ENCODE assay signal across 9 cellular contexts in genomic region chr1:17236779-17237601, GRCh38. TPM values are rescaled to one million over a fixed set of nuclear protein-coding genes. Genes with fewer than 3 reads are reported as not detected.
DNase-seq lines count a peak whose midpoint lies in the region; ATAC-seq and TF ChIP-seq lines count a peak whose summit lies in the region.
"Had no signal": no experiment of that assay in that cellular context is flagged by ENCODE, and none has a peak within 500 bp of the region (broad histone marks: within the 10 kb centered on the region; RNA-seq: fewer than 3 reads in every experiment).

No MANE protein-coding gene starts in this region.

- no TSS peak for BruUV-seq in Panc1 (replicated peaks; lab: Mats Ljungman, UMichigan)

- no peaks in the 10 kb centered on the region for H3K27me3 ChIP-seq in Panc1 (ENCODE audit: control insufficient read depth, insufficient read depth, low read length)
- H3K27me3 ChIP-seq in fibroblast of lung (ENCODE audit: control insufficient read depth, insufficient read depth, low read length) = peaks cover 2% of the 10 kb centered on the region

- no peak overlapping the region for H2AFZ ChIP-seq in fibroblast of lung (ENCODE audit: low read length)

- no peaks in the 10 kb centered on the region for H3K36me3 ChIP-seq in Panc1 (ENCODE audit: control insufficient read depth, insufficient read depth, low read length)
- H3K36me3 ChIP-seq in fibroblast of lung (ENCODE audit: control insufficient read depth, insufficient read depth, low read length) = no peaks in the 10 kb centered on the region

- in situ Hi-C loops in Panc1 (cut with HindIII; ENCODE audit: low pct_unique_long_range_greater_than_20kb, low sequenced_read_pairs) = no loop called here

- H4K20me1 ChIP-seq in fibroblast of lung (ENCODE audit: control insufficient read depth, extremely low read depth, insufficient read depth, low read length) = no peaks in the 10 kb centered on the region

- no peaks in the 10 kb centered on the region for H3K4me1 Mint-ChIP-seq in activated T-cell treated with anti-CD3 and anti-CD28 coated beads, Interleukin-2, amount 50 U/mL, for 4 hours (ENCODE audit: low read depth)
- peaks cover 33% of the 10 kb centered on the region for H3K4me1 Mint-ChIP-seq in nephron progenitor cell

- no peaks in the 10 kb centered on the region for H3K36me3 Mint-ChIP-seq in activated T-cell treated with anti-CD3 and anti-CD28 coated beads, Interleukin-2, amount 50 U/mL, for 4 hours (ENCODE audit: insufficient read depth)
- no peaks in the 10 kb centered on the region for H3K36me3 Mint-ChIP-seq in nephron progenitor cell (ENCODE audit: low read depth)

- no peak overlapping the region for H3K4me3 Mint-ChIP-seq in activated T-cell treated with anti-CD3 and anti-CD28 coated beads, Interleukin-2, amount 50 U/mL, for 4 hours
- no peak overlapping the region for H3K4me3 Mint-ChIP-seq in nephron progenitor cell

- intact Hi-C loops in Panc1 (cut with micrococcal nuclease; ENCODE audit: unreplicated experiment) = loop anchor here (1.0 to 10.0 kb wide), 3 partner anchors 112 to 178 kb away; no protein-coding TSS in a partner anchor

- no peaks in the 10 kb centered on the region for H3K27me3 Mint-ChIP-seq in activated T-cell treated with anti-CD3 and anti-CD28 coated beads, Interleukin-2, amount 50 U/mL, for 4 hours (ENCODE audit: low read depth)
- H3K27me3 Mint-ChIP-seq in nephron progenitor cell (ENCODE audit: low read depth, poor library complexity) = peaks cover 58% of the 10 kb centered on the region

- ATAC-seq in Panc1 (peak; percentile 77), GM19397 (IDR thresholded peaks at IDR 0.05; ENCODE audit: unreplicated experiment) (no peak)
- ATAC-seq in activated T-cell treated with anti-CD3 and anti-CD28 coated beads, Interleukin-2, amount 50 U/mL, for 4 hours = peak; percentile 83 to 86
- peak; percentile 68 for ATAC-seq in stimulated activated naive CD8-positive, alpha-beta T cell treated with anti-CD3 and anti-CD28 coated beads, Interleukin-15, Interleukin-2, amounts not matched to agents 100 U/mL and 50 U/mL, for 24 hours

- POLR2A ChIA-PET in Panc1 (lab: Charles Lee) = interaction anchor here (0.7 to 0.8 kb wide), 2 partner anchors 13 to 1142 kb away, joined by 4 read pairs; no protein-coding TSS in a partner anchor

- H3K4me1 ChIP-seq in Panc1 (ENCODE audit: control insufficient read depth, insufficient read depth, low read length) (peaks cover 64% of the 10 kb centered on the region), fibroblast of lung (ENCODE audit: control insufficient read depth, extremely low read depth, insufficient read depth, low read length) (peaks cover 13% of the 10 kb centered on the region)

- H3K4me3 ChIP-seq in Panc1 (ENCODE audit: low read depth in 2 of 2, low read length in 2 of 2) (no peak overlapping the region), fibroblast of lung (replicated peaks in 1 of 4; ENCODE audit: control extremely low read depth in 1 of 4, insufficient read depth in 1 of 4, low read depth in 3 of 4, low read length in 4 of 4) (no peak overlapping the region)

- no peaks in the 10 kb centered on the region for H3K9me3 Mint-ChIP-seq in activated T-cell treated with anti-CD3 and anti-CD28 coated beads, Interleukin-2, amount 50 U/mL, for 4 hours
- H3K9me3 Mint-ChIP-seq in nephron progenitor cell = peaks cover 4% of the 10 kb centered on the region

- no peaks in the 10 kb centered on the region for H3K79me2 ChIP-seq in fibroblast of lung (ENCODE audit: control insufficient read depth, insufficient read depth, low read length)

- no peak overlapping the region for H3K9ac ChIP-seq in fibroblast of lung (ENCODE audit: insufficient read depth, low read length)

- TF ChIP-seq CTCF in Panc1 (IDR thresholded peaks at IDR 0.05) = peak; percentile 85
- TF ChIP-seq CTCF in fibroblast of lung (conservative IDR thresholded peaks at IDR 0.05 in 1 of 2, IDR thresholded peaks at IDR 0.05 in 1 of 2; ENCODE audit: low read depth in 1 of 2, low read length in 2 of 2) = peak; percentile 66 to 71
- TF ChIP-seq CTCF in nephron progenitor cell (IDR thresholded peaks at IDR 0.05) = peak; percentile 89

- peak; percentile 62; the same call in 1 of the 2 replicates for TF ChIP-seq EP300 in Ishikawa (IDR thresholded peaks at IDR 0.05; ENCODE audit: borderline replicate concordance)

- H3K27ac Mint-ChIP-seq in nephron progenitor cell = no peak overlapping the region

- no peak overlapping the region for H3K4me2 ChIP-seq in fibroblast of lung (ENCODE audit: extremely low read depth, insufficient read depth, low read length)

- DNase-seq in DMS 273 (lab: John Stamatoyannopoulos, UW; ENCODE audit: unreplicated experiment) (peak; percentile 94), Panc1 (ENCODE audit: low read depth, low spot score) (peak; percentile 87), fibroblast of lung (ENCODE audit: low read depth in 2 of 2) (peak; percentile 76 to 82), nephron progenitor cell (peak; percentile 97)
- DNase-seq in activated T-cell treated with anti-CD3 and anti-CD28 coated beads, Interleukin-2, amount 50 U/mL, for 4 hours = peak; percentile 89
- peak; percentile 94 for DNase-seq in stimulated activated naive CD8-positive, alpha-beta T cell treated with anti-CD3 and anti-CD28 coated beads, Interleukin-15, Interleukin-2, amounts not matched to agents 100 U/mL and 50 U/mL, for 24 hours

- H3K9me3 ChIP-seq in Panc1 (ENCODE audit: control insufficient read depth, insufficient read depth, low read depth, low read length) (no peaks in the 10 kb centered on the region), fibroblast of lung (ENCODE audit: control insufficient read depth, insufficient read depth, low read depth, low read length) (no peaks in the 10 kb centered on the region)

- CTCF ChIA-PET in Panc1 (lab: Charles Lee) = interaction anchor here (0.6 to 1.9 kb wide), 6 partner anchors 11 to 115 kb away, joined by 3 to 22 read pairs (median 5); no protein-coding TSS in a partner anchor

- peak; percentile 100 for TF ChIP-seq RAD21 in Ishikawa (IDR thresholded peaks at IDR 0.05; ENCODE audit: low read depth)

- H3K27ac ChIP-seq in Panc1 (ENCODE audit: low read length) (peak overlapping the region; percentile 96), fibroblast of lung (ENCODE audit: insufficient read depth, low read length) (no peak overlapping the region)

TF ChIP-seq in Ishikawa, 13 proteins besides CTCF, POLR2A, EP300 and RAD21 (continues in another document):
- TF ChIP-seq EGR1 (IDR thresholded peaks at IDR 0.05) = no peak
- no peak for TF ChIP-seq FOXM1 (IDR thresholded peaks at IDR 0.05; ENCODE audit: borderline replicate concordance, low read depth)
- TF ChIP-seq TEAD4 (IDR thresholded peaks at IDR 0.05) = peak; percentile 59
- TF ChIP-seq NFIC (IDR thresholded peaks at IDR 0.05) = peak; percentile 89
- TF ChIP-seq ZBTB7A (IDR thresholded peaks at IDR 0.05; ENCODE audit: low read depth) = peak; percentile 51; the same call in 1 of the 2 replicates
- TF ChIP-seq YY1 (IDR thresholded peaks at IDR 0.05; ENCODE audit: low read depth) = 0 out of 2 replicates have a peak, but pooled peaks have one; percentile 41
- peak; percentile 80 for TF ChIP-seq TCF12 (IDR thresholded peaks at IDR 0.05; ENCODE audit: low read depth)
- TF ChIP-seq REST (IDR thresholded peaks at IDR 0.05; ENCODE audit: low read depth) = no peak
- peak; percentile 72 for TF ChIP-seq MAX (IDR thresholded peaks at IDR 0.05)
- TF ChIP-seq TAF1 (IDR thresholded peaks at IDR 0.05; ENCODE audit: low read depth) = no peak
- TF ChIP-seq, protein P1, sequence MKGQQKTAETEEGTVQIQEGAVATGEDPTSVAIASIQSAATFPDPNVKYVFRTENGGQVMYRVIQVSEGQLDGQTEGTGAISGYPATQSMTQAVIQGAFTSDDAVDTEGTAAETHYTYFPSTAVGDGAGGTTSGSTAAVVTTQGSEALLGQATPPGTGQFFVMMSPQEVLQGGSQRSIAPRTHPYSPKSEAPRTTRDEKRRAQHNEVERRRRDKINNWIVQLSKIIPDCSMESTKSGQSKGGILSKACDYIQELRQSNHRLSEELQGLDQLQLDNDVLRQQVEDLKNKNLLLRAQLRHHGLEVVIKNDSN (IDR thresholded peaks at IDR 0.05) = peak; percentile 46

RNA-seq across cellular contexts. Expression of gene PADI3, which starts 11.9 kb away (rescaled TPM):
- total RNA-seq in Panc1 (2021; ENCODE audit: unreplicated experiment) = 3.4 TPM
- polyA plus RNA-seq in Panc1 (2012; ENCODE audit: insufficient read length) = 4.4 TPM
- total RNA-seq in activated T-cell treated with anti-CD3 and anti-CD28 coated beads, Interleukin-2, amount 50 U/mL, for 4 hours = not detected
- not detected in 2 replicates for total RNA-seq in fibroblast of lung
- polyA plus RNA-seq in fibroblast of lung = not detected in 2 replicates
- polyA plus RNA-seq in fibroblast of lung (2012) = not detected in 2 replicates
- polyA minus RNA-seq in fibroblast of lung (ENCODE audit: low replicate concordance) = not detected in 2 replicates
- total RNA-seq: T-helper 2 cell treated with Interferon-gamma antibody and Interleukin-4, amounts not matched to agents 100 ng/mL and 5 ng/mL, for 36 hours had no signal

RNA-seq across cellular contexts. Expression of gene PADI1, which starts 32.1 kb away (rescaled TPM):
- total RNA-seq in Panc1 (2021; ENCODE audit: unreplicated experiment) = 2.3 TPM
- polyA plus RNA-seq in Panc1 (2012; ENCODE audit: insufficient read length) = 2.6 TPM
- total RNA-seq in activated T-cell treated with anti-CD3 and anti-CD28 coated beads, Interleukin-2, amount 50 U/mL, for 4 hours = not detected
- total RNA-seq in fibroblast of lung = not detected in 2 replicates
- not detected in 2 replicates for polyA plus RNA-seq in fibroblast of lung
- not detected in 2 replicates for polyA plus RNA-seq in fibroblast of lung (2012)
- polyA minus RNA-seq in fibroblast of lung (ENCODE audit: low replicate concordance) = not detected in 2 replicates
- total RNA-seq: T-helper 2 cell treated with Interferon-gamma antibody and Interleukin-4, amounts not matched to agents 100 ng/mL and 5 ng/mL, for 36 hours had no signal
